ENCODE assay signal across 10 cellular contexts in genomic region chr12:105933671-105934665, GRCh38.
A peak's percentile ranks its signal among the peaks of the same experiment; 100 is the strongest.
DNase-seq lines count a peak whose midpoint lies in the region; ATAC-seq, FAIRE-seq and TF ChIP-seq lines count a peak whose summit lies in the region.
"Had no signal": no experiment of that assay in that cellular context is flagged by ENCODE, and none has a peak within 500 bp of the region (broad histone marks: within the 10 kb centered on the region; RNA-seq: fewer than 3 reads in every experiment).

No MANE protein-coding gene starts in this region.

- no peak overlapping the region for H3K4me3 Mint-ChIP-seq in MCF 10A (ENCODE audit: unreplicated experiment)

- no TSS peak for BruUV-seq in MCF 10A (replicated peaks; lab: Mats Ljungman, UMichigan)

- TF ChIP-seq CTCF in A549 (IDR thresholded peaks at IDR 0.05) (no peak), MCF 10A (IDR thresholded peaks at IDR 0.05; ENCODE audit: unreplicated experiment) (no peak), lower lobe of right lung (IDR thresholded peaks at IDR 0.05) (no peak)

- in situ Hi-C loops in HAP-1 (cut with MboI; ENCODE audit: low sequenced_read_pairs): no loop called here

- no peak for FAIRE-seq in A549 (lab: Jason Lieb, UNC)

- peak overlapping the region; percentile 60 for H3K4me2 ChIP-seq in A549

- H3K4me1 ChIP-seq in A549 (peaks cover 30% of the 10 kb centered on the region), lower lobe of right lung (peaks cover 10% of the 10 kb centered on the region), HAP-1 (peaks cover 18% of the 10 kb centered on the region)

- ATAC-seq in A549 (peak; percentile 69 to 89), lower lobe of right lung (peak; percentile 21 to 42), GM21515 (IDR thresholded peaks at IDR 0.05; ENCODE audit: unreplicated experiment) (no peak), GM19023 (IDR thresholded peaks at IDR 0.05; ENCODE audit: unreplicated experiment) (no peak), GM18502 (IDR thresholded peaks at IDR 0.05; ENCODE audit: poor library complexity, unreplicated experiment) (no peak)

- intact Hi-C loops in MCF 10A (cut with micrococcal nuclease): no loop called here
- intact Hi-C loops in lower lobe of right lung (cut with DNase I): no loop called here

- TF ChIP-seq RAD21 in A549 (conservative IDR thresholded peaks at IDR 0.05 in 1 of 2, IDR thresholded peaks at IDR 0.05 in 1 of 2): 0 out of 5 replicates have a peak, but pooled peaks of 1 of the 2 experiments have one; percentile 17

- CTCF ChIA-PET in A549 (lab: Yijun Ruan, JAX) (interaction anchor here (1.8 to 2.1 kb wide), 2 partner anchors 202 to 203 kb away, joined by 5 to 9 read pairs; no protein-coding TSS in a partner anchor), MCF 10A (lab: Yijun Ruan, JAX) (interaction anchor here (0.6 to 1.4 kb wide), 5 partner anchors 8 to 219 kb away, joined by 3 to 8 read pairs (median 5); no protein-coding TSS in a partner anchor)

- TF ChIP-seq EP300 in A549 (IDR thresholded peaks at IDR 0.05): peak in 1 of 2 experiments; percentile 29; a peak in 2 of 5 replicates

- H3K36me3 ChIP-seq in lower lobe of right lung (no peaks in the 10 kb centered on the region), HAP-1 (replicated peaks) (no peaks in the 10 kb centered on the region)

- no peaks in the 10 kb centered on the region for H3K9me3 Mint-ChIP-seq in MCF 10A (ENCODE audit: unreplicated experiment)

- peak overlapping the region; percentile 2 for H3K27ac Mint-ChIP-seq in MCF 10A (ENCODE audit: low read depth, unreplicated experiment)

- 36% methylated on average over 13 of the region's 13 CpGs for WGBS in A549 (ENCODE audit: missing lambda C conversion rate)

- no peak for TF ChIP-seq POLR2A in A549 (IDR thresholded peaks at IDR 0.05; ENCODE audit: low read length)

- H3K36me3 Mint-ChIP-seq in MCF 10A (ENCODE audit: insufficient read depth, unreplicated experiment): no peaks in the 10 kb centered on the region

- H3K9me3 ChIP-seq in A549 (no peaks in the 10 kb centered on the region), lower lobe of right lung (no peaks in the 10 kb centered on the region), HAP-1 (no peaks in the 10 kb centered on the region)

- H3K27me3 Mint-ChIP-seq in MCF 10A (ENCODE audit: insufficient read depth, unreplicated experiment): no peaks in the 10 kb centered on the region

- peaks cover 18% of the 10 kb centered on the region for H3K4me1 Mint-ChIP-seq in MCF 10A (ENCODE audit: insufficient read depth, unreplicated experiment)

- POLR2A ChIA-PET in A549 (lab: Yijun Ruan, JAX) (interaction anchor here (0.9 to 1.3 kb wide), 2 partner anchors 97 to 205 kb away, joined by 3 read pairs; partner anchors contain the start of gene NUAK1), MCF 10A (lab: Yijun Ruan, JAX) (interaction anchor here (0.7 to 1.3 kb wide), 6 partner anchors 7 to 202 kb away, joined by 3 to 5 read pairs (median 4); no protein-coding TSS in a partner anchor)

- H3K27me3 ChIP-seq in lower lobe of right lung (ENCODE audit: low read depth) (no peaks in the 10 kb centered on the region), HAP-1 (ENCODE audit: low read depth) (no peaks in the 10 kb centered on the region)

- H3K4me3 ChIP-seq in A549 (no peak overlapping the region), lower lobe of right lung (no peak overlapping the region), HAP-1 (no peak overlapping the region)

- DNase-seq in A549 (ENCODE audit: low read depth in 1 of 2, low spot score in 1 of 2): peak; percentile 33 to 71
- peak; percentile 80 for DNase-seq in HPDE6-E6E7 (ENCODE audit: extremely low spot score)
- peak; percentile 96 for DNase-seq in MCF 10A (ENCODE audit: unreplicated experiment)
- DNase-seq in lower lobe of right lung: no peak
- no peak for DNase-seq in HAP-1 (ENCODE audit: low spot score in 2 of 2)
- DNase-seq: DMS153, NCI-H2081 treated with DMSO at 0.1 percent for 48 hours had no signal

- H3K27ac ChIP-seq in A549: peak overlapping the region; percentile 65 to 77
- H3K27ac ChIP-seq in lower lobe of right lung: no peak overlapping the region

TF ChIP-seq in A549, 52 proteins besides CTCF, POLR2A, EP300 and RAD21:
- TF ChIP-seq MYC (IDR thresholded peaks at IDR 0.05; ENCODE audit: borderline replicate concordance, low read length) (no peak), JUNB (IDR thresholded peaks at IDR 0.05) (0 out of 2 replicates have a peak, but pooled peaks have one; percentile 51), PHF8 (IDR thresholded peaks at IDR 0.05; ENCODE audit: borderline replicate concordance, low read depth) (no peak), FOSL2 (IDR thresholded peaks at IDR 0.05) (peak; percentile 35; the same call in 1 of the 2 replicates), FOSL2 (CRISPR knock-in tag; IDR thresholded peaks at IDR 0.05) (peak; percentile 51), GATA3 (IDR thresholded peaks at IDR 0.05; ENCODE audit: borderline replicate concordance) (peak; percentile 33; the same call in 1 of the 2 replicates), JUN (IDR thresholded peaks at IDR 0.05) (0 out of 5 replicates have a peak, but pooled peaks of 1 of the 2 experiments have one; percentile 26), SMC3 (IDR thresholded peaks at IDR 0.05) (0 out of 3 replicates have a peak, but pooled peaks have one; percentile 12), CHD4 (IDR thresholded peaks at IDR 0.05; ENCODE audit: borderline replicate concordance) (no peak), EHMT2 (IDR thresholded peaks at IDR 0.05; ENCODE audit: low read depth) (no peak), HOXB5 (CRISPR knock-in tag; IDR thresholded peaks at IDR 0.05) (no peak), KDM1A (IDR thresholded peaks at IDR 0.05; ENCODE audit: low read depth) (no peak)
- TF ChIP-seq, protein P1, sequence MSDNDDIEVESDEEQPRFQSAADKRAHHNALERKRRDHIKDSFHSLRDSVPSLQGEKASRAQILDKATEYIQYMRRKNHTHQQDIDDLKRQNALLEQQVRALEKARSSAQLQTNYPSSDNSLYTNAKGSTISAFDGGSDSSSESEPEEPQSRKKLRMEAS (IDR thresholded peaks at IDR 0.05): 0 out of 2 replicates have a peak, but pooled peaks have one; percentile 47

Comparison
In these comparisons a context has a peak if more than half of its experiments do, and no peak if none do; other contexts are left out.
1. ATAC-seq: peak in A549 (2 of 2) and lower lobe of right lung (2 of 2); none in GM21515 (single experiment), GM19023 (single experiment) and GM18502 (single experiment).
2. DNase-seq: peak in A549 (2 of 2), HPDE6-E6E7 (single experiment) and MCF 10A (single experiment); none in lower lobe of right lung (single experiment) and HAP-1 (0 of 2).